ENCODE assay signal across 6 cellular contexts in the genomic region with DNA sequence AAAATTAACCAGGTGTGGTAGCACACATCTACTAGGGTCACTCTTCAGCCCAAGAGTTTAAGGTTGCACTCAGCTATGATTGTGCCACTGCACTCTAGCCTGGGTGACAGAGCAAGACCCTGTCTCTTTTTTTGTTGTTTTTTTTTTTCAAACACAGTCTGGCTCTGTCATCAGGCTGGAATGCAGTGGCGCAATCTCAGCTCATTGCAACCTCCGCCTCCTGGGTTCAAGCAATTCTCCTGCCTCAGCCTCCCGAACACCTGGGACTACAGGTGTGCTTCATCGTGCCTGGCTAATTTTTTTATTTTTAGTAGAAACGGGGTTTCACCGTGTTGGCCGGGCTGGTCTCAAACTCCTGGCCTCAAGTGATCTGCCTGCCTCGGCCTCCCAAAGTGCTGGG. TPM values are rescaled to one million over a fixed set of nuclear protein-coding genes. Genes with fewer than 3 reads are reported as not detected.
DNase-seq lines count a peak whose midpoint lies in the region; TF ChIP-seq lines count a peak whose summit lies in the region.
"Not testable (repeated sequence)": the region's sequence is repeated elsewhere in the genome, so short reads cannot be mapped to it uniquely, and the experiment has no call there.

No MANE protein-coding gene starts in this region.

- not testable (repeated sequence) for H4K91ac ChIP-seq in trophoblast cell (ENCODE audit: low read depth, low read length)

- H2BK5ac ChIP-seq in trophoblast cell (ENCODE audit: low read depth, low read length, poor library complexity): not testable (repeated sequence)

- not testable (repeated sequence) for H2BK120ac ChIP-seq in trophoblast cell (ENCODE audit: insufficient read depth, low read length, poor library complexity)

- peaks cover 58 to 78% of the 10 kb centered on the region in 2 experiments for H3K36me3 ChIP-seq in trophoblast cell (ENCODE audit: control insufficient read depth in 1 of 2, insufficient read depth in 2 of 2, low read length in 2 of 2)

- DNase-seq in EL: peak; percentile 21
- peak; percentile 22 for DNase-seq in HT1080 (ENCODE audit: low read depth)
- DNase-seq in activated CD4-positive, alpha-beta memory T cell treated with anti-CD3 and anti-CD28 coated beads for 36 hours; activated naive CD4-positive, alpha-beta T cell treated with anti-CD3 and anti-CD28 coated beads, Interleukin-2, amount 10 ng/mL, durations not matched to agents 7 days and 5 days: not testable (repeated sequence)
- peak; percentile 35 for DNase-seq in MCF 10A (ENCODE audit: unreplicated experiment)
- peak; percentile 50 to 70 for DNase-seq in trophoblast cell

- not testable (repeated sequence) for H3K79me1 ChIP-seq in trophoblast cell (ENCODE audit: low read length)

- H3K4ac ChIP-seq in trophoblast cell (ENCODE audit: low read depth, low read length): not testable (repeated sequence)

- CTCF ChIA-PET in activated CD4-positive, alpha-beta memory T cell treated with anti-CD3 and anti-CD28 coated beads for 36 hours (lab: Charles Lee): interaction anchor here (0.5 to 2.0 kb wide), 2 partner anchors 16 to 33 kb away, joined by 3 to 5 read pairs; no protein-coding TSS in a partner anchor
- CTCF ChIA-PET in activated naive CD4-positive, alpha-beta T cell treated with anti-CD3 and anti-CD28 coated beads, Interleukin-2, amount 10 ng/mL, durations not matched to agents 7 days and 5 days (lab: Charles Lee): not testable (repeated sequence)
- CTCF ChIA-PET in MCF 10A (lab: Yijun Ruan, JAX): interaction anchor here (0.7 to 1.4 kb wide), 3 partner anchors 14 to 85 kb away, joined by 3 to 7 read pairs (median 6); no protein-coding TSS in a partner anchor

- not testable (repeated sequence) for H3K14ac ChIP-seq in trophoblast cell (ENCODE audit: low read length)

- peak overlapping the region; percentile 20 for H3K27ac Mint-ChIP-seq in activated CD4-positive, alpha-beta memory T cell treated with anti-CD3 and anti-CD28 coated beads for 36 hours
- peak overlapping the region; percentile 49 for H3K27ac Mint-ChIP-seq in activated naive CD4-positive, alpha-beta T cell treated with anti-CD3 and anti-CD28 coated beads, Interleukin-2, amount 10 ng/mL, durations not matched to agents 7 days and 5 days
- H3K27ac Mint-ChIP-seq in MCF 10A (ENCODE audit: low read depth, unreplicated experiment): not testable (repeated sequence)

- not testable (repeated sequence) for H3K4me3 Mint-ChIP-seq in activated CD4-positive, alpha-beta memory T cell treated with anti-CD3 and anti-CD28 coated beads for 36 hours; activated naive CD4-positive, alpha-beta T cell treated with anti-CD3 and anti-CD28 coated beads, Interleukin-2, amount 10 ng/mL, durations not matched to agents 7 days and 5 days; MCF 10A (ENCODE audit: unreplicated experiment)

- intact Hi-C loops in activated CD4-positive, alpha-beta memory T cell treated with anti-CD3 and anti-CD28 coated beads for 36 hours (cut with micrococcal nuclease); MCF 10A (cut with micrococcal nuclease): not testable (repeated sequence)

- not testable (repeated sequence) for H3K4me3 ChIP-seq in trophoblast cell (ENCODE audit: low read depth, low read length)

- not testable (repeated sequence) for H3K27ac ChIP-seq in trophoblast cell (ENCODE audit: low read depth, low read length)

- not testable (repeated sequence) for H4K8ac ChIP-seq in trophoblast cell (ENCODE audit: low read depth, low read length)

- not testable (repeated sequence) for H2BK12ac ChIP-seq in trophoblast cell (ENCODE audit: low read length)

- H4K12ac ChIP-seq in trophoblast cell (ENCODE audit: low read depth, low read length): not testable (repeated sequence)

- H3K9ac ChIP-seq in trophoblast cell (ENCODE audit: low read length): not testable (repeated sequence)

- TF ChIP-seq CTCF in MCF 10A (IDR thresholded peaks at IDR 0.05; ENCODE audit: unreplicated experiment): not testable (repeated sequence)

- not testable (repeated sequence) for H3K79me2 ChIP-seq in trophoblast cell (ENCODE audit: control insufficient read depth, insufficient read depth, low read length, poor library complexity)

- peaks cover 55% of the 10 kb centered on the region for H3K36me3 Mint-ChIP-seq in activated CD4-positive, alpha-beta memory T cell treated with anti-CD3 and anti-CD28 coated beads for 36 hours
- peaks cover 62% of the 10 kb centered on the region for H3K36me3 Mint-ChIP-seq in activated naive CD4-positive, alpha-beta T cell treated with anti-CD3 and anti-CD28 coated beads, Interleukin-2, amount 10 ng/mL, durations not matched to agents 7 days and 5 days
- peaks cover 95% of the 10 kb centered on the region for H3K36me3 Mint-ChIP-seq in MCF 10A (ENCODE audit: insufficient read depth, unreplicated experiment)

- not testable (repeated sequence) for H3K4me1 ChIP-seq in trophoblast cell (ENCODE audit: control insufficient read depth in 1 of 2, insufficient read depth in 2 of 2, low read length in 2 of 2)

- WGBS in trophoblast cell (ENCODE audit: extremely low coverage, insufficient coverage, insufficient read length): no CpG with 5 or more reads among the region's 8 CpGs

- not testable (repeated sequence) for H3K18ac ChIP-seq in trophoblast cell (ENCODE audit: low read length)

- not testable (repeated sequence) for H3K23ac ChIP-seq in trophoblast cell (ENCODE audit: low read length)

- H3K9me3 ChIP-seq in trophoblast cell (ENCODE audit: insufficient read depth, low read depth, low read length): not testable (repeated sequence)

- H3K9me3 Mint-ChIP-seq in activated CD4-positive, alpha-beta memory T cell treated with anti-CD3 and anti-CD28 coated beads for 36 hours; activated naive CD4-positive, alpha-beta T cell treated with anti-CD3 and anti-CD28 coated beads, Interleukin-2, amount 10 ng/mL, durations not matched to agents 7 days and 5 days; MCF 10A (ENCODE audit: unreplicated experiment): not testable (repeated sequence)

- not testable (repeated sequence) for H3K27me3 ChIP-seq in trophoblast cell (ENCODE audit: insufficient read depth, low read length)

- not testable (repeated sequence) for H3K4me1 Mint-ChIP-seq in activated CD4-positive, alpha-beta memory T cell treated with anti-CD3 and anti-CD28 coated beads for 36 hours (ENCODE audit: low read depth); activated naive CD4-positive, alpha-beta T cell treated with anti-CD3 and anti-CD28 coated beads, Interleukin-2, amount 10 ng/mL, durations not matched to agents 7 days and 5 days; MCF 10A (ENCODE audit: insufficient read depth, unreplicated experiment)

- BruUV-seq in MCF 10A (replicated peaks; lab: Mats Ljungman, UMichigan): not testable (repeated sequence)

- H2AK5ac ChIP-seq in trophoblast cell (ENCODE audit: low read length): not testable (repeated sequence)

- not testable (repeated sequence) for H2AFZ ChIP-seq in trophoblast cell (ENCODE audit: insufficient read depth, low read length, poor library complexity)

- POLR2A ChIA-PET in activated CD4-positive, alpha-beta memory T cell treated with anti-CD3 and anti-CD28 coated beads for 36 hours (lab: Charles Lee): not testable (repeated sequence)
- POLR2A ChIA-PET in MCF 10A (lab: Yijun Ruan, JAX): interaction anchor here (1.3 kb wide), 1 partner anchor 16 kb away, joined by 4 read pairs; no protein-coding TSS in a partner anchor

- H3K4me2 ChIP-seq in trophoblast cell (ENCODE audit: low read length): not testable (repeated sequence)

- H3K27me3 Mint-ChIP-seq in activated CD4-positive, alpha-beta memory T cell treated with anti-CD3 and anti-CD28 coated beads for 36 hours; activated naive CD4-positive, alpha-beta T cell treated with anti-CD3 and anti-CD28 coated beads, Interleukin-2, amount 10 ng/mL, durations not matched to agents 7 days and 5 days; MCF 10A (ENCODE audit: insufficient read depth, unreplicated experiment): not testable (repeated sequence)

RNA-seq across cellular contexts. Expression of a gene that starts 18.5 kb away (rescaled TPM):
- total RNA-seq in HT1080 (2014; rRNA removed; shearing (Covaris generic)): 80.0 and 90.1 TPM in 2 replicates
- 32.2 and 39.2 TPM in 2 replicates for polyA plus RNA-seq in HT1080 (2015; cell fraction: cytosol; rRNA removed)
- polyA plus RNA-seq in HT1080 (2015; cell fraction: nucleus; rRNA removed): 208 and 217 TPM in 2 replicates
- total RNA-seq in activated CD4-positive, alpha-beta memory T cell treated with anti-CD3 and anti-CD28 coated beads for 36 hours: 10 to 100 TPM; 74.9 to 82.2 TPM
- 97.1 and 108 TPM in 2 replicates for total RNA-seq in MCF 10A (2022)
- 47.1 and 49.3 TPM in 2 replicates for polyA plus RNA-seq in trophoblast cell (2013)

RNA-seq across cellular contexts. Expression of a gene that starts 20.6 kb away (rescaled TPM):
- 348 and 371 TPM in 2 replicates for total RNA-seq in HT1080 (2014; rRNA removed; shearing (Covaris generic))
- polyA plus RNA-seq in HT1080 (2015; cell fraction: cytosol; rRNA removed): 121 and 127 TPM in 2 replicates
- 407 and 419 TPM in 2 replicates for polyA plus RNA-seq in HT1080 (2015; cell fraction: nucleus; rRNA removed)
- 100 to 1,000 TPM; 302 to 305 TPM for total RNA-seq in activated CD4-positive, alpha-beta memory T cell treated with anti-CD3 and anti-CD28 coated beads for 36 hours
- 135 and 151 TPM in 2 replicates for total RNA-seq in MCF 10A (2022)
- polyA plus RNA-seq in trophoblast cell (2013): 121 and 123 TPM in 2 replicates

RNA-seq across cellular contexts. Expression of a gene that starts 30.7 kb away (rescaled TPM):
- total RNA-seq in HT1080 (2014; rRNA removed; shearing (Covaris generic)): 7.7 and 9.5 TPM in 2 replicates
- polyA plus RNA-seq in HT1080 (2015; cell fraction: cytosol; rRNA removed): 9.8 and 10.5 TPM in 2 replicates
- polyA plus RNA-seq in HT1080 (2015; cell fraction: nucleus; rRNA removed): 46.3 and 49.9 TPM in 2 replicates
- total RNA-seq in activated CD4-positive, alpha-beta memory T cell treated with anti-CD3 and anti-CD28 coated beads for 36 hours: 10 to 100 TPM; 10.9 to 12.4 TPM
- total RNA-seq in MCF 10A (2022): 0.49 and 1.1 TPM in 2 replicates
- 5.1 and 5.3 TPM in 2 replicates for polyA plus RNA-seq in trophoblast cell (2013)

RNA-seq across cellular contexts. Expression of a gene that starts 49.2 kb away (rescaled TPM):
- total RNA-seq in HT1080 (2014; rRNA removed; shearing (Covaris generic)): 0.27 and 0.29 TPM in 2 replicates
- 0.62 and 1.1 TPM in 2 replicates for polyA plus RNA-seq in HT1080 (2015; cell fraction: cytosol; rRNA removed)
- 0.61 and 0.87 TPM in 2 replicates for polyA plus RNA-seq in HT1080 (2015; cell fraction: nucleus; rRNA removed)
- total RNA-seq in activated CD4-positive, alpha-beta memory T cell treated with anti-CD3 and anti-CD28 coated beads for 36 hours: 1 to 10 TPM; 4.7 to 4.8 TPM
- total RNA-seq in MCF 10A (2022): 2.5 and 2.7 TPM in 2 replicates
- polyA plus RNA-seq in trophoblast cell (2013): 0.19 and 0.22 TPM in 2 replicates

RNA-seq across cellular contexts. Expression of a gene that starts 52.3 kb away (rescaled TPM):
- total RNA-seq in HT1080 (2014; rRNA removed; shearing (Covaris generic)): 10,781 and 12,621 TPM in 2 replicates
- polyA plus RNA-seq in HT1080 (2015; cell fraction: cytosol; rRNA removed): 11,296 and 12,050 TPM in 2 replicates
- 8,622 and 9,151 TPM in 2 replicates for polyA plus RNA-seq in HT1080 (2015; cell fraction: nucleus; rRNA removed)
- total RNA-seq in activated CD4-positive, alpha-beta memory T cell treated with anti-CD3 and anti-CD28 coated beads for 36 hours: 1,000 to 10,000 TPM; 5,823 to 5,836 TPM
- total RNA-seq in MCF 10A (2022): 2,995 and 4,097 TPM in 2 replicates
- 5,061 and 5,152 TPM in 2 replicates for polyA plus RNA-seq in trophoblast cell (2013)
